1 cellular context compared by ENCODE assay signal in genomic region chr6:31321820-31322219, GRCh38.
TF ChIP-seq lines count a peak whose summit lies in the region.

No MANE protein-coding gene starts in this region.

TF ChIP-seq in WTC11, 78 proteins besides CTCF, POLR2A, EP300 and RAD21:
- TF ChIP-seq PRDM15 (CRISPR knock-in tag; IDR thresholded peaks at IDR 0.05): no peak
- no peak for TF ChIP-seq CREB1 (CRISPR knock-in tag; IDR thresholded peaks at IDR 0.05)
- no peak for TF ChIP-seq ZNF219 (CRISPR knock-in tag; IDR thresholded peaks at IDR 0.05; ENCODE audit: borderline replicate concordance)
- TF ChIP-seq SMAD3 (CRISPR knock-in tag; IDR thresholded peaks at IDR 0.05; ENCODE audit: borderline replicate concordance): no peak
- no peak for TF ChIP-seq PRRX2 (CRISPR knock-in tag; IDR thresholded peaks at IDR 0.05)
